In the genomic region with DNA sequence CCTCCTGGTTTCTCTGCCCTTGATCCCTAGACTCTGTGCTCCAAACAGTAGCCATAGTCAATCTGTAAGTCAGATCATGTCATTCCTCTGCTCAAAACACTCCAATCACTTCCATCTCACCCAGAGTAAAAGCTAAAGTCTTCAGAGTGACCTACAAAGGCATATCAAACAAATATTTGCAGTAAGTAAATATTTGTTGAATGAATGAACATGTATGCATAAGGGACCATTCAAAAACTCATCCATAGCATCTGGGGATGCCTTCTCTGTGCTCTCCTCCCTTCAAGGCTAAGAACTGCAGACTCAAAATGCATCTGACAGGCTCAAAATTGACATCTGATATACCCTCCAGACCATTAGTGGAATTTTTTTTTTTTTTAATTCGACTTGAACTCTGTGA, we compare ENCODE assay signal across 19 cellular contexts.
DNase-seq lines count a peak whose midpoint lies in the region; FAIRE-seq lines count a peak whose summit lies in the region.
"Had no signal": no experiment of that assay in that cellular context is flagged by ENCODE, and none has a peak within 500 bp of the region (broad histone marks: within the 10 kb centered on the region; RNA-seq: fewer than 3 reads in every experiment).

No MANE protein-coding gene starts in this region.

- DNase-seq in NCI-H510A treated with DMSO at 0.1 percent for 48 hours (lab: John Stamatoyannopoulos, UW): peak; percentile 10
- DNase-seq in NCI-H510A (lab: John Stamatoyannopoulos, UW): no peak
- DNase-seq in DMS53 (lab: John Stamatoyannopoulos, UW): peak; percentile 91
- DNase-seq in NCI-H69 (lab: John Stamatoyannopoulos, UW): peak; percentile 33
- no peak for DNase-seq in NCI-H2029 (lab: John Stamatoyannopoulos, UW)
- no peak for DNase-seq in urothelium cell line (ENCODE audit: low spot score)
- DNase-seq in islet precursor cell: no peak
- DNase-seq: 8988T; CD4-positive, CD25-positive, alpha-beta regulatory T cell; CD8-positive, alpha-beta memory T cell; COR-L47; DMS 273 treated with DMSO at 0.1 percent for 48 hours; DMS79; GDM1; GM23248; IMR-90 had no signal

- FAIRE-seq in urothelium cell line (lab: Jason Lieb, UNC): no peak
- FAIRE-seq: GM12892, GM18507, K562 had no signal

Comparison
In these comparisons a context has a peak if more than half of its experiments do, and no peak if none do; other contexts are left out.
1. DNase-seq: peak in NCI-H510A treated with DMSO at 0.1 percent for 48 hours (single experiment), DMS53 (single experiment) and NCI-H69 (single experiment); none in NCI-H510A (single experiment), NCI-H2029 (single experiment), urothelium cell line (single experiment) and islet precursor cell (single experiment).